ENCODE assay signal across 9 cellular contexts in the genomic region with DNA sequence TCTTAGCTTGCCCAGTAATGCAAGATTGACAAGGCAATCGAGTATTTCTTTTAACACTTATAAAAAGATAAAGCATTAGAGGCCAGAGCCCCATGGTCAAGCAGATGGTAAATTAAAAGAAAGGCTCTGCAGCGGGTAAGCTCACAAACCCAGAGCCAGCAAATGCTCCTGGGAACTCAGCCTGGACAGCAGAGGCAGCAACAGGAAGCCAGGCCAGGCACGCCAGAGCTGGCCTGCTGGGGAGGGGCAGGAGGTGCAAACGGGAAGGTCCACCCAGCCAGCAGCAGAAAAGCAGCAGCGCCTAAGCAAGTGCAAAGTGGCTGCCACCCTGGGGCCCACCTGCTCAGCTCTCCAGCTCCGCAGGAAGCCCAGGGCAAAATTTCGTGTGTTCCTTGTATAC.
A peak's percentile ranks its signal among the peaks of the same experiment; 100 is the strongest.
DNase-seq lines count a peak whose midpoint lies in the region; ATAC-seq and TF ChIP-seq lines count a peak whose summit lies in the region.
"Had no signal": no experiment of that assay in that cellular context is flagged by ENCODE, and none has a peak within 500 bp of the region (broad histone marks: within the 10 kb centered on the region; RNA-seq: fewer than 3 reads in every experiment).

No MANE protein-coding gene starts in this region.

- H3K36me3 ChIP-seq in ascending aorta = no peaks in the 10 kb centered on the region

- no peaks in the 10 kb centered on the region for H3K9me3 ChIP-seq in ascending aorta

- no peak overlapping the region for H3K27ac Mint-ChIP-seq in stimulated activated memory B cell treated with anti-CD40 and anti-IgM and Interleukin-4, amounts not matched to agents 10 μg/mL and 1 μg/mL and 100 μg/mL, for 72 hours

- intact Hi-C loops in ascending aorta (cut with DNase I) = loop anchor here (5.0 kb wide), 4 partner anchors 205 to 1140 kb away; a partner anchor contains a TSS
- intact Hi-C loops in left ventricle myocardium superior (cut with micrococcal nuclease) = no loop called here

- no peak for TF ChIP-seq CTCF in HFF-Myc (IDR thresholded peaks at IDR 0.05; ENCODE audit: low read depth, low read length, missing control alignments)
- no peak for TF ChIP-seq CTCF in ascending aorta (IDR thresholded peaks at IDR 0.05)

- H3K4me3 ChIP-seq in HFF-Myc (replicated peaks; ENCODE audit: low read depth, low read length) (no peak overlapping the region), ascending aorta (peak overlapping the region in 1 of 2 donors; percentile 42)

- ATAC-seq in left ventricle myocardium superior = peak; percentile 93
- ATAC-seq in stimulated activated memory B cell treated with anti-CD40 and anti-IgM and Interleukin-4, amounts not matched to agents 10 μg/mL and 1 μg/mL and 100 μg/mL, for 72 hours = no peak
- ATAC-seq in HG03025 (IDR thresholded peaks at IDR 0.05; ENCODE audit: low FRiP score, unreplicated experiment) = no peak
- ATAC-seq in HG03571 (IDR thresholded peaks at IDR 0.05; ENCODE audit: unreplicated experiment) = no peak

- peaks cover 15% of the 10 kb centered on the region for H3K36me3 Mint-ChIP-seq in stimulated activated memory B cell treated with anti-CD40 and anti-IgM and Interleukin-4, amounts not matched to agents 10 μg/mL and 1 μg/mL and 100 μg/mL, for 72 hours
- H3K36me3 Mint-ChIP-seq: naive B cell had no signal

- peaks cover 15% of the 10 kb centered on the region for H3K4me1 Mint-ChIP-seq in stimulated activated memory B cell treated with anti-CD40 and anti-IgM and Interleukin-4, amounts not matched to agents 10 μg/mL and 1 μg/mL and 100 μg/mL, for 72 hours

- no peak overlapping the region for H3K4me3 Mint-ChIP-seq in stimulated activated memory B cell treated with anti-CD40 and anti-IgM and Interleukin-4, amounts not matched to agents 10 μg/mL and 1 μg/mL and 100 μg/mL, for 72 hours

- peak overlapping the region; percentile 66 to 82 for H3K27ac ChIP-seq in ascending aorta

- DNase-seq in HFF-Myc (ENCODE audit: extremely low read depth, low read depth) (peak; percentile 36), ascending aorta (ENCODE audit: low spot score in 2 of 2) (peak; percentile 12 to 76), left ventricle myocardium superior (peak; percentile 73), smooth muscle cell of the brain vasculature (ENCODE audit: low read depth, low spot score) (peak; percentile 21)
- DNase-seq: naive B cell, NCI-H1092 treated with DMSO at 0.1 percent for 48 hours had no signal

- H3K27me3 Mint-ChIP-seq in stimulated activated memory B cell treated with anti-CD40 and anti-IgM and Interleukin-4, amounts not matched to agents 10 μg/mL and 1 μg/mL and 100 μg/mL, for 72 hours = no peaks in the 10 kb centered on the region
- H3K27me3 Mint-ChIP-seq: naive B cell had no signal

- H3K4me1 ChIP-seq in ascending aorta = peaks cover 11 to 17% of the 10 kb centered on the region in 2 donors

- no peaks in the 10 kb centered on the region for H3K9me3 Mint-ChIP-seq in stimulated activated memory B cell treated with anti-CD40 and anti-IgM and Interleukin-4, amounts not matched to agents 10 μg/mL and 1 μg/mL and 100 μg/mL, for 72 hours
- H3K9me3 Mint-ChIP-seq: naive B cell had no signal

- no peaks in the 10 kb centered on the region for H3K27me3 ChIP-seq in ascending aorta

Comparison
In these comparisons a context has a peak if more than half of its experiments do, and no peak if none do; other contexts are left out.
1. DNase-seq: peak in every context shown above with its lines; median percentile 73 in left ventricle myocardium superior; 44 in ascending aorta; 36 in HFF-Myc; 21 in smooth muscle cell of the brain vasculature.